8 cellular contexts compared by ENCODE assay signal in the genomic region with DNA sequence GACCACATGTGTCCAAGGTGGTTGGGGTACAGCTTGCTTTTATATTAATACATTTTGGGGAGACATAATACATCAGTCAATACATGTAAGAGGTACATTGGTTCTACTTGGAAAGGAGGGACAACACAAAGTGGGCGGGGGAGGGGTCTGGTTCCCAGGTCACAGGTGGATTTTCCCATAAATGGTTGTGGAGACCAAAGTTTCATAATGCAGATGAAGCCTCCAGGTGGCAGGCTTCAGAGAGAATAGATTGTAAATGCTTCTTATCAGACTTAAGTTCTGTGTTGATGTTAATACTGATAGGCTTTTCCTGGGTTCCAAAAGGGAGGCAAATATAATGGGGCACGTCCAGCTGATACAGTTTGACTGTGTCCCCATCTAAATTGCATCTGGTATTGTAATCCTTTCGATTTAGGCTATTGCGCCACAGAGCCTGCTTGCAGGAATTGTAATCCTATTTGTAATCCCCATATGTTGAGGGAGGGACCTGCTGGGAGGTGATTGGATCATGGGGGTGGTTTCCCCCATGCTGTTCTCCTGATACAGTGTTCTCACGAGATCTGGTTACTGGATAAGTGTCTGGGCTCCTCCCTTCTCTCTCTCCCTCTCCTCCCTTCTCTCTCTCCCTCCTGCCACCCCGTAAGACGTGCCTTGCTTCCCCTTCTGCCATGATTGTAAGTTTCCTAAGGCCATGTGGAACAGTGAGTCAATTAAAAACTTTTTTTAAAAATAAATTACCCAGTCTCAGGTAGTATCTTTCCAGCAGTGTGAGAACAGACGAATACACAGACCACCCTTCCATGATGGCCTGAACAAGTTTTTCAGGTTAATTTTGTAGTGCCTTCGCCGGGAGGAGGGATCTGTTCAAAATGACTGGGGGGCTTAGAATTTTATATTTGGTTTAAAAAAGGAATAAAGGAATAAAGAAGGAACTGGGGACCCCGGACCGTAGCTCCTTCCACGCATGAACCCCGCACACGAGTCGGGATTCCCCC. TPM values are rescaled to one million over a fixed set of nuclear protein-coding genes. Genes with fewer than 3 reads are reported as not detected.
DNase-seq lines count a peak whose midpoint lies in the region; ATAC-seq and TF ChIP-seq lines count a peak whose summit lies in the region.

No MANE protein-coding gene starts in this region.

- H3K4me3 ChIP-seq in BLaER1 (peak overlapping the region; percentile 73), H7 (ENCODE audit: insufficient read depth, low read depth, low read length) (peak overlapping the region; percentile 68), Panc1 (ENCODE audit: low read depth in 2 of 2, low read length in 2 of 2) (peak overlapping the region; percentile 78 to 80)
- peak overlapping the region; percentile 53 for H3K4me3 ChIP-seq in effector memory CD4-positive, alpha-beta T cell (ENCODE audit: insufficient read depth, low read depth, low read length, poor library complexity, severe bottlenecking)

- no peaks in the 10 kb centered on the region for H3K36me3 Mint-ChIP-seq in naive thymus-derived CD8-positive, alpha-beta T cell

- H4K20me1 ChIP-seq in BLaER1 = no peaks in the 10 kb centered on the region

- CTCF ChIA-PET in Panc1 (lab: Charles Lee) = no interaction called here

- H3K9me3 ChIP-seq in BLaER1 = peaks cover 15% of the 10 kb centered on the region
- peaks cover 4% of the 10 kb centered on the region; the same call in 1 of the 2 replicates for H3K9me3 ChIP-seq in Panc1 (ENCODE audit: control insufficient read depth, insufficient read depth, low read depth, low read length)
- no peaks in the 10 kb centered on the region for H3K9me3 ChIP-seq in effector memory CD4-positive, alpha-beta T cell (ENCODE audit: control insufficient read depth, low read length)

- H3K4me3 Mint-ChIP-seq in naive thymus-derived CD8-positive, alpha-beta T cell = peak overlapping the region; percentile 62 to 97 (median 72)

- peak overlapping the region in 1 of 10 donors; percentile 29 for H3K27ac Mint-ChIP-seq in naive thymus-derived CD8-positive, alpha-beta T cell

- no peaks in the 10 kb centered on the region for H3K27me3 ChIP-seq in BLaER1
- no peaks in the 10 kb centered on the region for H3K27me3 ChIP-seq in H7 (ENCODE audit: control insufficient read depth, insufficient read depth, low read length)
- no peaks in the 10 kb centered on the region for H3K27me3 ChIP-seq in Panc1 (ENCODE audit: control insufficient read depth, insufficient read depth, low read length)
- peaks cover 11% of the 10 kb centered on the region for H3K27me3 ChIP-seq in effector memory CD4-positive, alpha-beta T cell (replicated peaks; ENCODE audit: control insufficient read depth, insufficient read depth, low read length, poor library complexity, severe bottlenecking)

- H3K4me2 ChIP-seq in BLaER1 = peak overlapping the region; percentile 99

- POLR2A ChIA-PET in Panc1 (lab: Charles Lee) = no interaction called here
- POLR2A ChIA-PET in naive thymus-derived CD8-positive, alpha-beta T cell (lab: Charles Lee) = no interaction called here

- peaks cover 25 to 60% (median 40%) of the 10 kb centered on the region in 5 donors for H3K27me3 Mint-ChIP-seq in naive thymus-derived CD8-positive, alpha-beta T cell

- peaks cover 0 to 5% (median 0%) of the 10 kb centered on the region in 9 donors for H3K9me3 Mint-ChIP-seq in naive thymus-derived CD8-positive, alpha-beta T cell

- BruUV-seq in Panc1 (replicated peaks; lab: Mats Ljungman, UMichigan) = TSS peak; percentile 66

- intact Hi-C loops in Panc1 (cut with micrococcal nuclease; ENCODE audit: unreplicated experiment) = no loop called here

- peak overlapping the region; percentile 78 for H3K9ac ChIP-seq in BLaER1

- TF ChIP-seq CTCF in Panc1 (IDR thresholded peaks at IDR 0.05) = no peak; the same call in none of the 2 replicates

- H3K4me1 ChIP-seq in BLaER1 (peaks cover 26% of the 10 kb centered on the region), Panc1 (ENCODE audit: control insufficient read depth, insufficient read depth, low read length) (no peaks in the 10 kb centered on the region)
- peaks cover 8% of the 10 kb centered on the region for H3K4me1 ChIP-seq in effector memory CD4-positive, alpha-beta T cell (ENCODE audit: control insufficient read depth, insufficient read depth, low read length, poor library complexity, severe bottlenecking)

- in situ Hi-C loops in Panc1 (cut with HindIII; ENCODE audit: low pct_unique_long_range_greater_than_20kb, low sequenced_read_pairs) = no loop called here

- peaks cover 4% of the 10 kb centered on the region; the same call in 1 of the 2 replicates for H3K36me3 ChIP-seq in BLaER1
- H3K36me3 ChIP-seq in H7 (replicated peaks; ENCODE audit: control insufficient read depth, insufficient read depth, low read length) = no peaks in the 10 kb centered on the region; the same call in 1 of the 2 replicates
- H3K36me3 ChIP-seq in Panc1 (ENCODE audit: control insufficient read depth, insufficient read depth, low read length) = no peaks in the 10 kb centered on the region
- H3K36me3 ChIP-seq in effector memory CD4-positive, alpha-beta T cell (ENCODE audit: control insufficient read depth, insufficient read depth, low read length) = no peaks in the 10 kb centered on the region

- peak; percentile 65 for DNase-seq in H7
- DNase-seq in Panc1 (ENCODE audit: low read depth, low spot score) = no peak
- DNase-seq in effector memory CD4-positive, alpha-beta T cell = no peak
- DNase-seq in naive thymus-derived CD8-positive, alpha-beta T cell = peak in 1 of 10 donors; percentile 2
- no peak for DNase-seq in UCSD-AML1 (lab: John Stamatoyannopoulos, UW; ENCODE audit: unreplicated experiment)

- ATAC-seq in Panc1 (peak; percentile 53), HG03097 (IDR thresholded peaks at IDR 0.05; ENCODE audit: low FRiP score, unreplicated experiment) (no peak), GM21367 (IDR thresholded peaks at IDR 0.05; ENCODE audit: unreplicated experiment) (no peak)
- ATAC-seq in naive thymus-derived CD8-positive, alpha-beta T cell = no peak

- peak overlapping the region; percentile 49; the same call in 1 of the 2 replicates for H3K27ac ChIP-seq in BLaER1
- peak overlapping the region; percentile 75 for H3K27ac ChIP-seq in Panc1 (ENCODE audit: low read length)
- H3K27ac ChIP-seq in effector memory CD4-positive, alpha-beta T cell (ENCODE audit: insufficient read depth, low read length, poor library complexity, severe bottlenecking) = no peak overlapping the region

- H3K4me1 Mint-ChIP-seq in naive thymus-derived CD8-positive, alpha-beta T cell = peaks cover 9 to 17% (median 15%) of the 10 kb centered on the region in 4 donors

RNA-seq across cellular contexts. Expression of a gene that starts 44.9 kb away (rescaled TPM):
- 0.81 TPM in 1 of 2 replicates, not detected in the other for total RNA-seq in H7 (2014; rRNA removed; shearing (Covaris generic))
- 5.0 TPM for total RNA-seq in Panc1 (2021; ENCODE audit: unreplicated experiment)
- polyA plus RNA-seq in Panc1 (2012; ENCODE audit: insufficient read length) = 1.7 TPM
- 1 to 10 TPM; 7.2 to 7.3 TPM for total RNA-seq in naive thymus-derived CD8-positive, alpha-beta T cell
- 1 to 10 TPM; 2.0 to 3.2 (median 2.8) TPM for polyA plus RNA-seq in naive thymus-derived CD8-positive, alpha-beta T cell
